ENCODE assay signal across 13 cellular contexts in genomic region chr15:99568548-99569352, GRCh38. TPM values are rescaled to one million over a fixed set of nuclear protein-coding genes. Genes with fewer than 3 reads are reported as not detected.
DNase-seq lines count a peak whose midpoint lies in the region; FAIRE-seq and TF ChIP-seq lines count a peak whose summit lies in the region.
"Had no signal": no experiment of that assay in that cellular context is flagged by ENCODE, and none has a peak within 500 bp of the region (broad histone marks: within the 10 kb centered on the region; RNA-seq: fewer than 3 reads in every experiment).

No MANE protein-coding gene starts in this region.

- TF ChIP-seq CTCF in PC-9 (conservative IDR thresholded peaks at IDR 0.05) (no peak), stomach (IDR thresholded peaks at IDR 0.05) (no peak)

- H3K27me3 Mint-ChIP-seq in activated CD4-positive, alpha-beta T cell treated with anti-CD3 and anti-CD28 coated beads, Interleukin-2, amount 10 ng/mL, durations not matched to agents 24 days and 14 days: no peaks in the 10 kb centered on the region

- DNase-seq in GM12891 (ENCODE audit: insufficient read length, low spot score): no peak
- DNase-seq in PC-9: no peak
- no peak for DNase-seq in stomach
- DNase-seq in DMS79 treated with DMSO at 0.1 percent for 48 hours (lab: John Stamatoyannopoulos, UW): no peak
- no peak for DNase-seq in D341Med (ENCODE audit: low spot score)
- DNase-seq in activated CD4-positive, alpha-beta T cell treated with anti-CD3 and anti-CD28 coated beads, Interleukin-2, amount 10 ng/mL, durations not matched to agents 24 days and 14 days: no peak
- DNase-seq: activated naive CD4-positive, alpha-beta T cell; foreskin melanocyte; HCEC 1CT; NCI-H345; pancreas had no signal

- peak; percentile 54 for FAIRE-seq in GM12891 (lab: Jason Lieb, UNC)

- H3K27me3 ChIP-seq in PC-9 (ENCODE audit: insufficient read depth, low read depth) (no peaks in the 10 kb centered on the region), iPS-18a (ENCODE audit: control insufficient read depth, insufficient read depth, low read length) (peaks cover 4% of the 10 kb centered on the region), stomach (no peaks in the 10 kb centered on the region)
- H3K27me3 ChIP-seq: pancreas had no signal

- H3K36me3 ChIP-seq in PC-9 (ENCODE audit: low read depth) (no peaks in the 10 kb centered on the region), iPS-18a (ENCODE audit: control insufficient read depth, low read depth, low read length) (no peaks in the 10 kb centered on the region), stomach (no peaks in the 10 kb centered on the region)
- H3K36me3 ChIP-seq: pancreas had no signal

- no peak for TF ChIP-seq POLR2A in GM12891 (IDR thresholded peaks at IDR 0.05; ENCODE audit: low read depth, low read length)
- TF ChIP-seq POLR2A in stomach (IDR thresholded peaks at IDR 0.05): no peak

- intact Hi-C loops in PC-9 (cut with micrococcal nuclease; ENCODE audit: unreplicated experiment) (loop anchor here (5.0 to 10.0 kb wide), 3 partner anchors 131 to 284 kb away; no protein-coding TSS in a partner anchor), stomach (cut with DNase I; ENCODE audit: low total_unique reads) (no loop called here)
- intact Hi-C loops in activated CD4-positive, alpha-beta T cell treated with anti-CD3 and anti-CD28 coated beads, Interleukin-2, amount 10 ng/mL, durations not matched to agents 24 days and 14 days (cut with micrococcal nuclease): loop anchor here (5.0 kb wide), 2 partner anchors 39 to 286 kb away; no protein-coding TSS in a partner anchor

- no peak overlapping the region for H3K4me3 Mint-ChIP-seq in activated CD4-positive, alpha-beta T cell treated with anti-CD3 and anti-CD28 coated beads, Interleukin-2, amount 10 ng/mL, durations not matched to agents 24 days and 14 days

- CTCF ChIA-PET in PC-9 (lab: Charles Lee): interaction anchor here (0.7 kb wide), 1 partner anchor 739 kb away, joined by 3 read pairs; no protein-coding TSS in a partner anchor

- no peaks in the 10 kb centered on the region for H3K9me3 Mint-ChIP-seq in activated CD4-positive, alpha-beta T cell treated with anti-CD3 and anti-CD28 coated beads, Interleukin-2, amount 10 ng/mL, durations not matched to agents 24 days and 14 days

- H4K20me1 ChIP-seq in PC-9 (ENCODE audit: insufficient read depth): peaks cover 23% of the 10 kb centered on the region

- peaks cover 18% of the 10 kb centered on the region for H3K4me1 Mint-ChIP-seq in activated CD4-positive, alpha-beta T cell treated with anti-CD3 and anti-CD28 coated beads, Interleukin-2, amount 10 ng/mL, durations not matched to agents 24 days and 14 days

- H3K4me3 ChIP-seq in PC-9 (no peak overlapping the region), iPS-18a (ENCODE audit: low read length) (peak overlapping the region; percentile 21), stomach (no peak overlapping the region)

- TSS peak; percentile 13 for BruUV-seq in PC-9 (replicated peaks; lab: Mats Ljungman, UMichigan)

- H3K27ac ChIP-seq in PC-9 (no peak overlapping the region), iPS-18a (ENCODE audit: low read length) (no peak overlapping the region), stomach (peak overlapping the region in 4 of 5 donors; percentile 59 to 100 (median 98))
- H3K27ac ChIP-seq: HL-60 had no signal

- no peak overlapping the region for H3K27ac Mint-ChIP-seq in activated CD4-positive, alpha-beta T cell treated with anti-CD3 and anti-CD28 coated beads, Interleukin-2, amount 10 ng/mL, durations not matched to agents 24 days and 14 days

- no peak for TF ChIP-seq EP300 in stomach (IDR thresholded peaks at IDR 0.05)

- H3K9me3 ChIP-seq in PC-9 (ENCODE audit: insufficient read depth, low read depth) (no peaks in the 10 kb centered on the region), iPS-18a (ENCODE audit: control insufficient read depth, low read depth, low read length) (no peaks in the 10 kb centered on the region), stomach (no peaks in the 10 kb centered on the region)
- H3K9me3 ChIP-seq: pancreas had no signal

- POLR2A ChIA-PET in PC-9 (lab: Charles Lee; ENCODE audit: unreplicated experiment): interaction anchor here (0.6 kb wide), 1 partner anchor 114 kb away, joined by 3 read pairs; no protein-coding TSS in a partner anchor

- H3K36me3 Mint-ChIP-seq in activated CD4-positive, alpha-beta T cell treated with anti-CD3 and anti-CD28 coated beads, Interleukin-2, amount 10 ng/mL, durations not matched to agents 24 days and 14 days (ENCODE audit: low read depth): peaks cover 5% of the 10 kb centered on the region

- peaks cover 12% of the 10 kb centered on the region; the same call in 1 of the 2 replicates for H3F3A ChIP-seq in PC-9 (ENCODE audit: insufficient read depth, low read depth)

- no peaks in the 10 kb centered on the region for H3K9me2 ChIP-seq in PC-9 (ENCODE audit: insufficient read depth)

- H2AFZ ChIP-seq in PC-9: no peak overlapping the region

- H3K9ac ChIP-seq in iPS-18a (ENCODE audit: low read length): no peak overlapping the region

- WGBS in stomach, 5 donors: 23 to 53% (median 31%) methylated on average over 9 of the region's 9 CpGs

- H3K79me2 ChIP-seq in PC-9 (ENCODE audit: low read depth): peaks cover 60% of the 10 kb centered on the region

- peaks cover 22% of the 10 kb centered on the region for H3K4me1 ChIP-seq in PC-9 (replicated peaks; ENCODE audit: insufficient read depth)
- H3K4me1 ChIP-seq in iPS-18a (ENCODE audit: control insufficient read depth, low read depth, low read length): peaks cover 34% of the 10 kb centered on the region
- H3K4me1 ChIP-seq in stomach: peaks cover 33 to 80% (median 56%) of the 10 kb centered on the region in 4 donors

- 0 out of 2 replicates have a peak overlapping the region, but pooled peaks have one; percentile 91 for H3K4me2 ChIP-seq in PC-9

TF ChIP-seq in GM12891, 5 proteins besides CTCF, POLR2A, EP300 and RAD21:
- TF ChIP-seq POU2F2 (IDR thresholded peaks at IDR 0.05; ENCODE audit: low read depth, low read length): no peak
- TF ChIP-seq SPI1 (IDR thresholded peaks at IDR 0.05; ENCODE audit: low read depth, low read length): no peak
- no peak for TF ChIP-seq TAF1 (IDR thresholded peaks at IDR 0.05; ENCODE audit: low read depth, low read length)
- no peak for TF ChIP-seq POLR2AphosphoS5 (IDR thresholded peaks at IDR 0.05; ENCODE audit: low read depth, low read length)
- no peak for TF ChIP-seq PAX5 (IDR thresholded peaks at IDR 0.05; ENCODE audit: insufficient read depth, low read length, severe bottlenecking)
TF ChIP-seq in GM12891: peak in this region for 0.

RNA-seq across cellular contexts. Expression of gene MEF2A, which starts 3.0 kb away (rescaled TPM):
- 15.0 TPM for polyA plus RNA-seq in GM12891 (2012; ENCODE audit: low read depth, missing spikeins)
- 25.7 and 31.8 TPM in 2 replicates for total RNA-seq in PC-9 (2021)
- 10 to 100 TPM; 17.7 to 85.2 (median 60.8) TPM for total RNA-seq in stomach
- polyA plus RNA-seq in stomach: 10 to 100 TPM; 11.0 to 12.2 (median 11.4) TPM
- 24.7 and 25.3 TPM in 2 replicates for total RNA-seq in activated CD4-positive, alpha-beta T cell treated with anti-CD3 and anti-CD28 coated beads, Interleukin-2, amount 10 ng/mL, durations not matched to agents 24 days and 14 days

Comparison
In these comparisons a context has a peak if more than half of its experiments do, and no peak if none do; other contexts are left out.
1. H3K27ac ChIP-seq: peak in stomach (4 of 5); none in PC-9 (single experiment) and iPS-18a (single experiment).